ENCODE assay signal across 8 cellular contexts in genomic region chr16:53502331-53503269, GRCh38. TPM values are rescaled to one million over a fixed set of nuclear protein-coding genes. Genes with fewer than 3 reads are reported as not detected.
A peak's percentile ranks its signal among the peaks of the same experiment; 100 is the strongest.
DNase-seq lines count a peak whose midpoint lies in the region; ATAC-seq and TF ChIP-seq lines count a peak whose summit lies in the region.

Gene AKTIP (minus strand): TSS chr16:53503209. CDS start chr16:53500259, 2,950 bp downstream.

- H3K27me3 ChIP-seq in A673 (replicated peaks; ENCODE audit: insufficient read depth, low read depth, low read length, poor library complexity) (no peaks in the 10 kb centered on the region), OCI-LY3 (ENCODE audit: low read depth, low read length) (no peaks in the 10 kb centered on the region), parathyroid adenoma (ENCODE audit: control insufficient read depth, insufficient read depth, low read length) (no peaks in the 10 kb centered on the region)

- H4K20me1 ChIP-seq in OCI-LY3 (ENCODE audit: insufficient read depth, low read length) = no peaks in the 10 kb centered on the region

- peak; percentile 9 for ATAC-seq in GM18520 (IDR thresholded peaks at IDR 0.05; ENCODE audit: unreplicated experiment)
- peak; percentile 31 for ATAC-seq in HG03045 (IDR thresholded peaks at IDR 0.05; ENCODE audit: unreplicated experiment)

- POLR2A ChIA-PET in A673 (lab: Charles Lee; ENCODE audit: low non-redundant PET) = interaction anchor here (1.0 kb wide), 1 partner anchor 113 kb away, joined by 5 read pairs; no protein-coding TSS in a partner anchor

- TF ChIP-seq CTCF in A673 (conservative IDR thresholded peaks at IDR 0.05; ENCODE audit: low read depth, low read length) (no peak), OCI-LY3 (IDR thresholded peaks at IDR 0.05; ENCODE audit: low read depth, low read length) (no peak), parathyroid adenoma (IDR thresholded peaks at IDR 0.05) (no peak)

- 0 out of 2 replicates have a peak, but pooled peaks cover 6% of the 10 kb centered on the region for H3K79me2 ChIP-seq in OCI-LY3 (ENCODE audit: low read length)
- H3K79me2 ChIP-seq in parathyroid adenoma = peaks cover 8% of the 10 kb centered on the region

- BruUV-seq in A673 (replicated peaks; lab: Mats Ljungman, UMichigan) = no TSS peak

- peak within 1 kb of the TSS; percentile 86 for H3K9ac ChIP-seq in OCI-LY3 (ENCODE audit: low read length)
- H3K9ac ChIP-seq in parathyroid adenoma = peak within 1 kb of the TSS; percentile 40

- H2AFZ ChIP-seq in OCI-LY3 (ENCODE audit: low read depth, low read length) (peak within 1 kb of the TSS; percentile 73; the same call in 1 of the 2 replicates), parathyroid adenoma (peak within 1 kb of the TSS; percentile 95)

- H3K27ac ChIP-seq in A673 (ENCODE audit: low read depth, low read length, poor library complexity, severe bottlenecking) (peak within 1 kb of the TSS; percentile 75), OCI-LY3 (ENCODE audit: low read length) (peak within 1 kb of the TSS; percentile 58), adipose tissue (ENCODE audit: low read depth, low read length) (peak within 1 kb of the TSS; percentile 83), parathyroid adenoma (peak within 1 kb of the TSS; percentile 96)

- peak; percentile 7 for DNase-seq in A673 (ENCODE audit: low spot score)
- DNase-seq in cardiac septum (ENCODE audit: low spot score) = no peak
- no peak for DNase-seq in middle frontal gyrus (ENCODE audit: extremely low spot score, low spot score)

- WGBS in adipose tissue, 3 donors = 0% methylated on average over 68 to 76 of the region's 76 CpGs

- CTCF ChIA-PET in A673 (lab: Charles Lee) = no interaction called here

- H3K4me1 ChIP-seq in A673 (ENCODE audit: insufficient read depth, low read length, poor library complexity, severe bottlenecking) (peaks cover 10% of the 10 kb centered on the region), OCI-LY3 (ENCODE audit: low read length) (peaks cover 12% of the 10 kb centered on the region), parathyroid adenoma (peaks cover 17% of the 10 kb centered on the region)

- peak within 1 kb of the TSS; percentile 93 for H3K4me2 ChIP-seq in OCI-LY3 (ENCODE audit: low read length)
- peak within 1 kb of the TSS; percentile 85 for H3K4me2 ChIP-seq in parathyroid adenoma (ENCODE audit: low read length)

- H3K36me3 ChIP-seq in A673 (ENCODE audit: insufficient read depth, low read length, poor library complexity, severe bottlenecking) = no peaks in the 10 kb centered on the region
- H3K36me3 ChIP-seq in OCI-LY3 (replicated peaks; ENCODE audit: low read depth, low read length) = peaks cover 2% of the 10 kb centered on the region
- H3K36me3 ChIP-seq in parathyroid adenoma (ENCODE audit: control insufficient read depth, insufficient read depth, low read length) = no peaks in the 10 kb centered on the region

- intact Hi-C loops in A673 (cut with micrococcal nuclease; ENCODE audit: unreplicated experiment) (loop anchor here (10.0 kb wide), 1 partner anchor 448 kb away; the partner anchor contains the start of genes CHD9 and CHD9NB), cardiac septum (cut with DNase I) (loop anchor here (2.0 kb wide), 1 partner anchor 68 kb away; the partner anchor contains the start of gene RBL2)

- H3K9me3 ChIP-seq in A673 (ENCODE audit: low read depth, low read length, poor library complexity, severe bottlenecking) (no peaks in the 10 kb centered on the region), OCI-LY3 (ENCODE audit: insufficient read depth, low read length) (no peaks in the 10 kb centered on the region), parathyroid adenoma (ENCODE audit: control insufficient read depth, low read length) (no peaks in the 10 kb centered on the region)

- H3K4me3 ChIP-seq in A673 (ENCODE audit: low read depth, low read length, poor library complexity, severe bottlenecking) (peak within 1 kb of the TSS; percentile 90), OCI-LY3 (ENCODE audit: low read length) (peak within 1 kb of the TSS; percentile 92), parathyroid adenoma (ENCODE audit: low read depth, low read length) (peak within 1 kb of the TSS; percentile 69)

RNA-seq across cellular contexts. Expression of gene AKTIP, which starts in this region (rescaled TPM):
- total RNA-seq in A673 (2021) = 15.0 and 20.3 TPM in 2 replicates
- polyA plus RNA-seq in adipose tissue = 10 to 100 TPM in 2 of 3 donors, 1 to 10 TPM in 1; 9.5 to 24.0 (median 22.0) TPM
- 63.1 TPM for total RNA-seq in cardiac septum
